Comparison of ENCODE assay signal across 1 cellular context in genomic region chr6:38137609-38138008, GRCh38.
TF ChIP-seq lines count a peak whose summit lies in the region.

No MANE protein-coding gene starts in this region.

TF ChIP-seq in H1, 55 proteins besides CTCF, POLR2A, EP300 and RAD21 (continued from another document):
- no peak for TF ChIP-seq CHD7 (IDR thresholded peaks at IDR 0.05; ENCODE audit: insufficient replicate concordance, low read length)
- TF ChIP-seq SUZ12 (IDR thresholded peaks at IDR 0.05; ENCODE audit: low read length), result no peak
- TF ChIP-seq KDM1A (IDR thresholded peaks at IDR 0.05; ENCODE audit: borderline replicate concordance, low read length), result no peak
- TF ChIP-seq POLR2AphosphoS5 (IDR thresholded peaks at IDR 0.05; ENCODE audit: low read depth, low read length), result 0 out of 2 replicates have a peak, but pooled peaks have one; percentile 28
- no peak for TF ChIP-seq SIX5 (IDR thresholded peaks at IDR 0.05; ENCODE audit: low read depth, low read length)
- no peak for TF ChIP-seq SIRT6 (IDR thresholded peaks at IDR 0.05; ENCODE audit: low read length)
- TF ChIP-seq NANOG (IDR thresholded peaks at IDR 0.05; ENCODE audit: insufficient read depth, low read depth, low read length, poor library complexity, severe bottlenecking), result peak; percentile 5
